In genomic region chr1:183522104-183522503, GRCh38 we compare ENCODE assay signal across 14 cellular contexts. TPM values are rescaled to one million over a fixed set of nuclear protein-coding genes. Genes with fewer than 3 reads are reported as not detected.
DNase-seq lines count a peak whose midpoint lies in the region; ATAC-seq and TF ChIP-seq lines count a peak whose summit lies in the region.
"Had no signal": no experiment of that assay in that cellular context is flagged by ENCODE, and none has a peak within 500 bp of the region (broad histone marks: within the 10 kb centered on the region; RNA-seq: fewer than 3 reads in every experiment).

No MANE protein-coding gene starts in this region.

- no peak for DNase-seq in natural killer cell
- DNase-seq in natural killer cell treated with Interleukin-12 subunit alpha and Interleukin-12 subunit beta and Interleukin-15 and Interleukin-18, amount 100 ng/mL, for 72 hours (ENCODE audit: low spot score): no peak
- DNase-seq in LoVo (ENCODE audit: low spot score): peak; percentile 10
- no peak for DNase-seq in left colon
- DNase-seq in AG08396 (ENCODE audit: low spot score): no peak
- no peak for DNase-seq in ecto neural progenitor cell (ENCODE audit: low spot score)
- DNase-seq: ACHN; AML-193; Calu3; CD4-positive, alpha-beta memory T cell; DMS79 treated with DMSO at 0.1 percent for 48 hours; GF-D8; GM23248 had no signal

- intact Hi-C loops in natural killer cell (cut with micrococcal nuclease): no loop called here
- intact Hi-C loops in left colon (cut with DNase I, micrococcal nuclease): no loop called here

- H3K4me3 Mint-ChIP-seq in natural killer cell: no peak overlapping the region
- H3K4me3 Mint-ChIP-seq in natural killer cell treated with Interleukin-12 subunit alpha and Interleukin-12 subunit beta and Interleukin-15 and Interleukin-18, amount 100 ng/mL, for 72 hours: no peak overlapping the region
- H3K4me3 Mint-ChIP-seq: CD4-positive, alpha-beta memory T cell had no signal

- peak overlapping the region; percentile 15 to 24 for H3K27ac Mint-ChIP-seq in natural killer cell
- no peak overlapping the region for H3K27ac Mint-ChIP-seq in natural killer cell treated with Interleukin-12 subunit alpha and Interleukin-12 subunit beta and Interleukin-15 and Interleukin-18, amount 100 ng/mL, for 72 hours

- H3K9me3 Mint-ChIP-seq in natural killer cell: no peaks in the 10 kb centered on the region
- no peaks in the 10 kb centered on the region for H3K9me3 Mint-ChIP-seq in natural killer cell treated with Interleukin-12 subunit alpha and Interleukin-12 subunit beta and Interleukin-15 and Interleukin-18, amount 100 ng/mL, for 72 hours
- H3K9me3 Mint-ChIP-seq: CD4-positive, alpha-beta memory T cell had no signal

- H3K27me3 Mint-ChIP-seq in natural killer cell (ENCODE audit: low read depth in 2 of 2): no peaks in the 10 kb centered on the region
- no peaks in the 10 kb centered on the region for H3K27me3 Mint-ChIP-seq in natural killer cell treated with Interleukin-12 subunit alpha and Interleukin-12 subunit beta and Interleukin-15 and Interleukin-18, amount 100 ng/mL, for 72 hours
- H3K27me3 Mint-ChIP-seq: CD4-positive, alpha-beta memory T cell had no signal

- ATAC-seq in natural killer cell (no peak), left colon (peak; percentile 74), HG03342 (IDR thresholded peaks at IDR 0.05; ENCODE audit: unreplicated experiment) (no peak)
- ATAC-seq in natural killer cell treated with Interleukin-12 subunit alpha and Interleukin-12 subunit beta and Interleukin-15 and Interleukin-18, amount 100 ng/mL, for 72 hours: no peak

- no peak for TF ChIP-seq CTCF in natural killer cell (IDR thresholded peaks at IDR 0.05)

- H3K4me1 Mint-ChIP-seq in natural killer cell: peaks cover 5 to 6% of the 10 kb centered on the region in 2 donors
- H3K4me1 Mint-ChIP-seq in natural killer cell treated with Interleukin-12 subunit alpha and Interleukin-12 subunit beta and Interleukin-15 and Interleukin-18, amount 100 ng/mL, for 72 hours (ENCODE audit: low read depth in 2 of 2): peaks cover 0 to 12% of the 10 kb centered on the region in 2 donors

- peaks cover 6% of the 10 kb centered on the region for H3K36me3 Mint-ChIP-seq in natural killer cell
- H3K36me3 Mint-ChIP-seq in natural killer cell treated with Interleukin-12 subunit alpha and Interleukin-12 subunit beta and Interleukin-15 and Interleukin-18, amount 100 ng/mL, for 72 hours: peaks cover 18% of the 10 kb centered on the region

RNA-seq across cellular contexts. Expression of gene SMG7, which starts 49.8 kb away (rescaled TPM):
- 10 to 100 TPM; 56.5 to 78.5 (median 75.6) TPM for total RNA-seq in natural killer cell
- 10 to 100 TPM; 90.2 to 96.1 TPM for total RNA-seq in natural killer cell treated with Interleukin-12 subunit alpha and Interleukin-12 subunit beta and Interleukin-15 and Interleukin-18, amount 100 ng/mL, for 72 hours
- 10 to 100 TPM; 53.4 to 56.3 TPM for total RNA-seq in left colon

Comparison
In these comparisons a context has a peak if more than half of its experiments do, and no peak if none do; other contexts are left out.
1. H3K27ac Mint-ChIP-seq: peak in natural killer cell (2 of 2); none in natural killer cell treated with Interleukin-12 subunit alpha and Interleukin-12 subunit beta and Interleukin-15 and Interleukin-18, amount 100 ng/mL, for 72 hours (0 of 2).